14 cellular contexts compared by ENCODE assay signal in the genomic region with DNA sequence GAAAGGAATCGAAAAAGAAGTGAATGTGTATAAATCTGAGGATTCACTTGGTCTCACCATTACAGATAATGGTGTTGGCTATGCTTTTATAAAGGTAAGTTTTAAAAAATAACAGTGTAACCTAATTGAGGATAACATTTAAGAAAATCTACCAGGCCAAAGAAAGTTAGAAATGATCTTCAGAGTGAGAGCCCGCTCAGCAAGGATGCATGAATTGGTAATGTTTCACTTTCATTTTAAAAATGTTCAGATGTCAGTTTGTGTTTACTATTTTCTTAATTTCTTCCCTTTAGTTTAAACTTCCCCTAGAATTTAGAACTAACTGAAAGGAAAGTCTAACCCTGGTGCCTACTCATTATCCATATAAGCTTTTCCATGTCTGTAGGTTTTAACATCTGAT. TPM values are rescaled to one million over a fixed set of nuclear protein-coding genes. Genes with fewer than 3 reads are reported as not detected.
DNase-seq lines count a peak whose midpoint lies in the region; ATAC-seq and TF ChIP-seq lines count a peak whose summit lies in the region.
"Had no signal": no experiment of that assay in that cellular context is flagged by ENCODE, and none has a peak within 500 bp of the region (broad histone marks: within the 10 kb centered on the region; RNA-seq: fewer than 3 reads in every experiment).

No MANE protein-coding gene starts in this region.

- TF ChIP-seq CTCF in prostate gland (IDR thresholded peaks at IDR 0.05), result no peak

- H3K18ac ChIP-seq in mesenchymal stem cell (ENCODE audit: low read depth in 1 of 2, low read length in 2 of 2), result no peak overlapping the region

- H3K9ac ChIP-seq in mesenchymal stem cell (ENCODE audit: low read length), result peak overlapping the region; percentile 84
- H3K9ac ChIP-seq: parathyroid adenoma had no signal

- H3K4me3 Mint-ChIP-seq in activated T-helper 1 cell treated with anti-CD3 and anti-CD28 coated beads, Interleukin-12 subunit alpha, Interleukin-12 subunit beta, Interleukin-2, Interleukin-4 antibody, amounts not matched to agents 30 ng/mL and 10 ng/mL and 1 ng/mL, durations not matched to agents 14 hours and 24 hours and 36 hours, result peak overlapping the region; percentile 37
- H3K4me3 Mint-ChIP-seq: endodermal cell had no signal

- no peak overlapping the region for H2BK5ac ChIP-seq in mesenchymal stem cell (ENCODE audit: low read depth, low read length, poor library complexity, severe bottlenecking)

- H2AFZ ChIP-seq in ACC112 (ENCODE audit: low read length, unreplicated experiment), result peak overlapping the region; percentile 99
- H2AFZ ChIP-seq in mesenchymal stem cell (ENCODE audit: low read depth, low read length), result no peak overlapping the region
- H2AFZ ChIP-seq: parathyroid adenoma had no signal

- no peak overlapping the region for H2BK15ac ChIP-seq in mesenchymal stem cell (ENCODE audit: low read depth, poor library complexity, severe bottlenecking)

- no peak overlapping the region for H3K27ac Mint-ChIP-seq in activated T-helper 1 cell treated with anti-CD3 and anti-CD28 coated beads, Interleukin-12 subunit alpha, Interleukin-12 subunit beta, Interleukin-2, Interleukin-4 antibody, amounts not matched to agents 30 ng/mL and 10 ng/mL and 1 ng/mL, durations not matched to agents 14 hours and 24 hours and 36 hours
- H3K27ac Mint-ChIP-seq: endodermal cell had no signal

- H4K91ac ChIP-seq in mesenchymal stem cell (ENCODE audit: low read length), result no peak overlapping the region

- peaks cover 22% of the 10 kb centered on the region for H3K4me1 Mint-ChIP-seq in activated T-helper 1 cell treated with anti-CD3 and anti-CD28 coated beads, Interleukin-12 subunit alpha, Interleukin-12 subunit beta, Interleukin-2, Interleukin-4 antibody, amounts not matched to agents 30 ng/mL and 10 ng/mL and 1 ng/mL, durations not matched to agents 14 hours and 24 hours and 36 hours (ENCODE audit: low read depth)
- H3K4me1 Mint-ChIP-seq: endodermal cell had no signal

- no peak overlapping the region for H2BK120ac ChIP-seq in mesenchymal stem cell (ENCODE audit: low read depth, low read length)

- H3K36me3 Mint-ChIP-seq in activated T-helper 1 cell treated with anti-CD3 and anti-CD28 coated beads, Interleukin-12 subunit alpha, Interleukin-12 subunit beta, Interleukin-2, Interleukin-4 antibody, amounts not matched to agents 30 ng/mL and 10 ng/mL and 1 ng/mL, durations not matched to agents 14 hours and 24 hours and 36 hours (ENCODE audit: low read depth), result no peaks in the 10 kb centered on the region
- H3K36me3 Mint-ChIP-seq: CD14-positive monocyte had no signal

- H3K4me1 ChIP-seq in ACC112 (ENCODE audit: control insufficient read depth, insufficient read depth, low read length, unreplicated experiment), result peaks cover 41% of the 10 kb centered on the region
- H3K4me1 ChIP-seq in mesenchymal stem cell (ENCODE audit: control insufficient read depth, insufficient read depth, low read depth, low read length), result no peaks in the 10 kb centered on the region
- H3K4me1 ChIP-seq in prostate gland (replicated peaks), result no peaks in the 10 kb centered on the region
- H3K4me1 ChIP-seq: parathyroid adenoma had no signal

- peaks cover 3% of the 10 kb centered on the region for H3K27me3 Mint-ChIP-seq in activated T-helper 1 cell treated with anti-CD3 and anti-CD28 coated beads, Interleukin-12 subunit alpha, Interleukin-12 subunit beta, Interleukin-2, Interleukin-4 antibody, amounts not matched to agents 30 ng/mL and 10 ng/mL and 1 ng/mL, durations not matched to agents 14 hours and 24 hours and 36 hours (ENCODE audit: insufficient read depth)

- H3K36me3 ChIP-seq in ACC112 (ENCODE audit: insufficient read depth, low read length) (no peaks in the 10 kb centered on the region), mesenchymal stem cell (ENCODE audit: control insufficient read depth in 1 of 2, insufficient read depth in 2 of 2, low read depth in 1 of 2, low read length in 2 of 2) (no peaks in the 10 kb centered on the region), prostate gland (no peaks in the 10 kb centered on the region)

- 96% methylated on average over 2 of the region's 2 CpGs for WGBS in mesenchymal stem cell
- WGBS in prostate gland, result 91% methylated on average over 2 of the region's 2 CpGs

- ATAC-seq in GM18502 (IDR thresholded peaks at IDR 0.05; ENCODE audit: poor library complexity, unreplicated experiment) (peak; percentile 49), GM19452 (IDR thresholded peaks at IDR 0.05; ENCODE audit: unreplicated experiment) (no peak)

- H3K79me2 ChIP-seq in ACC112 (ENCODE audit: control insufficient read depth, insufficient read depth, low read length, unreplicated experiment), result no peaks in the 10 kb centered on the region
- H3K79me2 ChIP-seq: parathyroid adenoma had no signal

- H2AK5ac ChIP-seq in mesenchymal stem cell (ENCODE audit: low read length, severe bottlenecking), result no peak overlapping the region

- no peak for TF ChIP-seq POLR2A in prostate gland (IDR thresholded peaks at IDR 0.05)

- peaks cover 2% of the 10 kb centered on the region for H3K9me3 ChIP-seq in mesenchymal stem cell (ENCODE audit: control insufficient read depth, low read length)
- no peaks in the 10 kb centered on the region for H3K9me3 ChIP-seq in prostate gland

- no peak overlapping the region for H2BK12ac ChIP-seq in mesenchymal stem cell (ENCODE audit: low read length in 2 of 2)

- no peak for DNase-seq in activated T-helper 1 cell treated with anti-CD3 and anti-CD28 coated beads, Interleukin-12 subunit alpha, Interleukin-12 subunit beta, Interleukin-2, Interleukin-4 antibody, amounts not matched to agents 30 ng/mL and 10 ng/mL and 1 ng/mL, durations not matched to agents 14 hours and 24 hours and 36 hours (ENCODE audit: low spot score)
- DNase-seq in mesenchymal stem cell (no peak), prostate gland (ENCODE audit: low spot score) (no peak), HT-29 (ENCODE audit: low spot score) (no peak), inferior parietal cortex (ENCODE audit: extremely low spot score) (no peak)
- DNase-seq: endodermal cell; head of caudate nucleus; NCI-H2029 treated with DMSO at 0.1 percent for 48 hours; stimulated activated CD4-positive, alpha-beta T cell treated with anti-CD3 and anti-CD28 coated beads, Interleukin-4, amount 100 ng/mL, for 24 hours had no signal

- H3K27me3 ChIP-seq in ACC112 (ENCODE audit: insufficient read depth, low read length), result no peaks in the 10 kb centered on the region
- H3K27me3 ChIP-seq in mesenchymal stem cell (ENCODE audit: control insufficient read depth in 1 of 2, insufficient read depth in 1 of 2, low read length in 2 of 2), result no peaks in the 10 kb centered on the region
- H3K27me3 ChIP-seq in prostate gland (replicated peaks; ENCODE audit: insufficient read depth), result no peaks in the 10 kb centered on the region

- H3K23ac ChIP-seq in mesenchymal stem cell (ENCODE audit: low read length in 2 of 2), result no peak overlapping the region

- no peak overlapping the region for H3K14ac ChIP-seq in mesenchymal stem cell (ENCODE audit: low read length in 2 of 2)

- H3K4me2 ChIP-seq in mesenchymal stem cell (ENCODE audit: low read length, poor library complexity, severe bottlenecking), result no peak overlapping the region

- intact Hi-C loops in activated T-helper 1 cell treated with anti-CD3 and anti-CD28 coated beads, Interleukin-12 subunit alpha, Interleukin-12 subunit beta, Interleukin-2, Interleukin-4 antibody, amounts not matched to agents 30 ng/mL and 10 ng/mL and 1 ng/mL, durations not matched to agents 14 hours and 24 hours and 36 hours (cut with micrococcal nuclease), result loop anchor here (5.0 kb wide), 1 partner anchor 33 kb away; a partner anchor contains a TSS
- intact Hi-C loops in prostate gland (cut with DNase I), result no loop called here

- H3K79me1 ChIP-seq in mesenchymal stem cell (replicated peaks; ENCODE audit: low read length, poor library complexity, severe bottlenecking), result no peaks in the 10 kb centered on the region

- H3K27ac ChIP-seq in ACC112 (ENCODE audit: low read depth, low read length) (peak overlapping the region; percentile 56), mesenchymal stem cell (ENCODE audit: low read length, poor library complexity, severe bottlenecking) (no peak overlapping the region), prostate gland (no peak overlapping the region)
- H3K27ac ChIP-seq: parathyroid adenoma had no signal

- H3K4ac ChIP-seq in mesenchymal stem cell (ENCODE audit: low read depth in 1 of 2, low read length in 2 of 2), result no peak overlapping the region

- H4K8ac ChIP-seq in mesenchymal stem cell (ENCODE audit: low read length), result no peak overlapping the region

- H3K4me3 ChIP-seq in ACC112 (ENCODE audit: low read depth, low read length), result peak overlapping the region; percentile 65
- peak overlapping the region in 1 of 2 experiments; percentile 55 for H3K4me3 ChIP-seq in mesenchymal stem cell (ENCODE audit: insufficient read depth in 1 of 2, low read depth in 1 of 2, low read length in 2 of 2)
- no peak overlapping the region for H3K4me3 ChIP-seq in prostate gland

- peaks cover 6% of the 10 kb centered on the region for H3K9me3 Mint-ChIP-seq in activated T-helper 1 cell treated with anti-CD3 and anti-CD28 coated beads, Interleukin-12 subunit alpha, Interleukin-12 subunit beta, Interleukin-2, Interleukin-4 antibody, amounts not matched to agents 30 ng/mL and 10 ng/mL and 1 ng/mL, durations not matched to agents 14 hours and 24 hours and 36 hours

RNA-seq across cellular contexts. Expression of a gene that starts 35.0 kb away (rescaled TPM):
- 0.05 TPM in 1 of 2 replicates, not detected in the other for total RNA-seq in activated T-helper 1 cell treated with anti-CD3 and anti-CD28 coated beads, Interleukin-12 subunit alpha, Interleukin-12 subunit beta, Interleukin-2, Interleukin-4 antibody, amounts not matched to agents 30 ng/mL and 10 ng/mL and 1 ng/mL, durations not matched to agents 14 hours and 24 hours and 36 hours
- polyA plus RNA-seq in mesenchymal stem cell (2013, experiment 1 of 2), result 0.01 TPM
- polyA plus RNA-seq in mesenchymal stem cell (2013, experiment 2 of 2), result not detected
- 1 to 10 TPM; 2.0 to 2.2 TPM for total RNA-seq in prostate gland
- 13.4 and 15.4 TPM in 2 replicates for total RNA-seq in HT-29 (2014; rRNA removed; shearing (Covaris generic))
- polyA plus RNA-seq: CD14-positive monocyte had no signal
